14 cellular contexts compared by ENCODE assay signal in the genomic region with DNA sequence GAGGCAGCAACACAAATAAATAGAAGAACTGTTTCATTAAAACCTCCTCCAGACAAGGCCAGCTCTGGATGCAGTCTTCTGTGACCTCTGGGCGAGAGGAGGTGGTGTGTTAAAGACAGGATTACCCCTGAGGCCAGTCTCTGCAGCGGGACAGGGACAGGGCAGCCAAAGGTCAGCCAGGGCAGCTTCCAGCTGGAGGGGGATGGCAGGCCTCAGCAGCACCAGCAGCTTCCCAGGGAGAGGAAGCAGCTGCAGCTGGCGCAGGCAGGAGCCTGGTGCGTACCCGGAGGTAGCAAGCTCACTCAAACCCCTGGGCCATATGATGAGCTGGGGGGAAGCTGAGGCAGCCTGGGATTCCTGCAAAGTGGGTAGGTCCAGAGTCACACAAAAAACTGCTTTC.
A peak's percentile ranks its signal among the peaks of the same experiment; 100 is the strongest.
DNase-seq lines count a peak whose midpoint lies in the region; ATAC-seq, FAIRE-seq and TF ChIP-seq lines count a peak whose summit lies in the region.
"Had no signal": no experiment of that assay in that cellular context is flagged by ENCODE, and none has a peak within 500 bp of the region (broad histone marks: within the 10 kb centered on the region; RNA-seq: fewer than 3 reads in every experiment).

No MANE protein-coding gene starts in this region.

- BruUV-seq in Panc1 (replicated peaks; lab: Mats Ljungman, UMichigan), result no TSS peak

- H2BK120ac ChIP-seq in neuronal stem cell (ENCODE audit: low read depth, low read length), result no peak overlapping the region

- H3K27me3 ChIP-seq in GM23338 (ENCODE audit: insufficient read depth) (no peaks in the 10 kb centered on the region), Panc1 (ENCODE audit: control insufficient read depth, insufficient read depth, low read length) (no peaks in the 10 kb centered on the region), gastroesophageal sphincter (no peaks in the 10 kb centered on the region), neuronal stem cell (ENCODE audit: control insufficient read depth in 3 of 3, insufficient read depth in 3 of 3, low read depth in 1 of 3, low read length in 3 of 3) (no peaks in the 10 kb centered on the region)

- no peak for TF ChIP-seq EP300 in gastroesophageal sphincter (IDR thresholded peaks at IDR 0.05)

- TF ChIP-seq CTCF in GM23338 (conservative IDR thresholded peaks at IDR 0.05; ENCODE audit: low read depth in 2 of 2) (no peak), Panc1 (IDR thresholded peaks at IDR 0.05) (no peak), gastroesophageal sphincter (IDR thresholded peaks at IDR 0.05) (no peak)

- H3K79me1 ChIP-seq in neuronal stem cell (ENCODE audit: low read depth, low read length), result no peaks in the 10 kb centered on the region

- H3K4me3 ChIP-seq in GM23338, result no peak overlapping the region
- no peak overlapping the region for H3K4me3 ChIP-seq in Panc1 (ENCODE audit: low read depth in 2 of 2, low read length in 2 of 2)
- no peak overlapping the region for H3K4me3 ChIP-seq in gastroesophageal sphincter
- no peak overlapping the region for H3K4me3 ChIP-seq in neuronal stem cell (ENCODE audit: low read length in 2 of 2)
- H3K4me3 ChIP-seq: K562 had no signal

- CTCF ChIA-PET in Panc1 (lab: Charles Lee), result no interaction called here

- H3K27ac ChIP-seq in GM23338 (ENCODE audit: low read depth), result no peak overlapping the region
- H3K27ac ChIP-seq in Panc1 (ENCODE audit: low read length), result no peak overlapping the region
- peak overlapping the region in 3 of 4 donors; percentile 42 to 53 (median 43) for H3K27ac ChIP-seq in gastroesophageal sphincter
- peak overlapping the region; percentile 9 for H3K27ac ChIP-seq in neuronal stem cell (replicated peaks; ENCODE audit: low read length)
- H3K27ac ChIP-seq: VCaP had no signal

- peak overlapping the region; percentile 6 for H4K91ac ChIP-seq in neuronal stem cell (ENCODE audit: low read depth, low read length, poor library complexity)

- H2BK5ac ChIP-seq in neuronal stem cell (ENCODE audit: low read length), result no peak overlapping the region

- no peak overlapping the region for H2BK12ac ChIP-seq in neuronal stem cell (ENCODE audit: low read length)

- no peak overlapping the region for H3K14ac ChIP-seq in neuronal stem cell (ENCODE audit: low read length)

- H3K9me3 Mint-ChIP-seq in GM23338, result no peaks in the 10 kb centered on the region

- in situ Hi-C loops in Panc1 (cut with HindIII; ENCODE audit: low pct_unique_long_range_greater_than_20kb, low sequenced_read_pairs), result no loop called here

- H2AK5ac ChIP-seq in neuronal stem cell (ENCODE audit: low read depth, low read length), result peak overlapping the region; percentile 11

- 20% methylated on average over 1 of the region's 5 CpGs; no CpG with 5 or more reads in 1 of the 2 donors for WGBS in gastroesophageal sphincter (ENCODE audit: low coverage in 1 of 2), 2 donors
- no CpG with 5 or more reads among the region's 5 CpGs for WGBS in neuronal stem cell (ENCODE audit: extremely low coverage in 2 of 2, insufficient read length in 2 of 2, insufficient replicate concordance in 1 of 2), 2 donors

- H4K8ac ChIP-seq in neuronal stem cell (ENCODE audit: low read depth, low read length), result no peak overlapping the region

- H3K36me3 Mint-ChIP-seq in GM23338 (ENCODE audit: low read depth), result no peaks in the 10 kb centered on the region

- H3K4me1 ChIP-seq in GM23338 (ENCODE audit: insufficient read depth) (no peaks in the 10 kb centered on the region), Panc1 (ENCODE audit: control insufficient read depth, insufficient read depth, low read length) (0 out of 2 replicates have a peak, but pooled peaks cover 4% of the 10 kb centered on the region), gastroesophageal sphincter (peaks cover 0 to 40% (median 8%) of the 10 kb centered on the region in 3 donors), neuronal stem cell (ENCODE audit: control insufficient read depth in 2 of 2, insufficient read depth in 1 of 2, low read depth in 1 of 2, low read length in 2 of 2) (peaks cover 4 to 10% of the 10 kb centered on the region in 2 donors)

- H3K9ac ChIP-seq in neuronal stem cell (ENCODE audit: low read depth, low read length, poor library complexity), result peak overlapping the region; percentile 21

- no peak overlapping the region for H3K27ac Mint-ChIP-seq in GM23338

- intact Hi-C loops in Panc1 (cut with micrococcal nuclease; ENCODE audit: unreplicated experiment), result no loop called here

- no peaks in the 10 kb centered on the region for H3F3A ChIP-seq in GM23338 (replicated peaks; ENCODE audit: low read depth)

- H3K79me2 ChIP-seq in GM23338 (replicated peaks; ENCODE audit: insufficient read depth), result no peaks in the 10 kb centered on the region

- POLR2A ChIA-PET in Panc1 (lab: Charles Lee), result no interaction called here

- H4K20me1 ChIP-seq in GM23338 (replicated peaks; ENCODE audit: insufficient read depth), result no peaks in the 10 kb centered on the region

- peak; percentile 63 for ATAC-seq in GM23338
- peak; percentile 77; the same call in 1 of the 2 replicates for ATAC-seq in Panc1
- no peak for ATAC-seq in gastroesophageal sphincter
- no peak for ATAC-seq in HG03135 (IDR thresholded peaks at IDR 0.05; ENCODE audit: unreplicated experiment)
- ATAC-seq: K562 had no signal

- peaks cover 7% of the 10 kb centered on the region for H3K27me3 Mint-ChIP-seq in GM23338 (ENCODE audit: insufficient read depth, low read depth, poor library complexity)

- DNase-seq in GM23338 (ENCODE audit: low spot score) (no peak), Panc1 (ENCODE audit: low read depth, low spot score) (no peak), neuronal stem cell (ENCODE audit: low spot score) (no peak), T-helper 2 cell (no peak), KG1 (lab: John Stamatoyannopoulos, UW) (no peak), urothelium cell line (ENCODE audit: low spot score) (no peak)
- DNase-seq: amygdala, NCI-H1105 had no signal

- H2AFZ ChIP-seq in GM23338, result peak overlapping the region; percentile 69; the same call in 1 of the 2 replicates
- peak overlapping the region; percentile 3 for H2AFZ ChIP-seq in neuronal stem cell (ENCODE audit: low read length)

- H3K18ac ChIP-seq in neuronal stem cell (ENCODE audit: low read length), result peak overlapping the region; percentile 48

- peaks cover 13% of the 10 kb centered on the region for H3K4me1 Mint-ChIP-seq in GM23338

- H3K23ac ChIP-seq in neuronal stem cell (ENCODE audit: low read depth, low read length, poor library complexity), result peak overlapping the region; percentile 36

- H3K4me3 Mint-ChIP-seq in GM23338, result no peak overlapping the region

- H2BK15ac ChIP-seq in neuronal stem cell (ENCODE audit: low read length), result no peak overlapping the region

- H3K9me3 ChIP-seq in Panc1 (ENCODE audit: control insufficient read depth, insufficient read depth, low read depth, low read length) (no peaks in the 10 kb centered on the region), gastroesophageal sphincter (no peaks in the 10 kb centered on the region), neuronal stem cell (replicated peaks in 1 of 2; ENCODE audit: control insufficient read depth in 2 of 2, insufficient read depth in 1 of 2, low read depth in 1 of 2, low read length in 2 of 2) (no peaks in the 10 kb centered on the region)

- no peak for FAIRE-seq in urothelium cell line (lab: Jason Lieb, UNC)
- FAIRE-seq: endothelial cell of umbilical vein, islet of Langerhans, K562 had no signal

- H3K4me2 ChIP-seq in GM23338 (no peak overlapping the region), neuronal stem cell (ENCODE audit: insufficient read depth, low read length, poor library complexity, severe bottlenecking) (no peak overlapping the region)

- 0 out of 2 replicates have a peak, but pooled peaks cover 11% of the 10 kb centered on the region for H3K9me2 ChIP-seq in GM23338 (ENCODE audit: insufficient read depth)

- TF ChIP-seq POLR2A in gastroesophageal sphincter (IDR thresholded peaks at IDR 0.05), result no peak

- H3K36me3 ChIP-seq in GM23338 (ENCODE audit: insufficient read depth) (no peaks in the 10 kb centered on the region), Panc1 (ENCODE audit: control insufficient read depth, insufficient read depth, low read length) (no peaks in the 10 kb centered on the region), gastroesophageal sphincter (no peaks in the 10 kb centered on the region), neuronal stem cell (replicated peaks in 1 of 2; ENCODE audit: control insufficient read depth in 2 of 2, insufficient read depth in 2 of 2, low read length in 2 of 2) (no peaks in the 10 kb centered on the region)

- H3K4ac ChIP-seq in neuronal stem cell (ENCODE audit: low read length), result no peak overlapping the region

TF ChIP-seq in GM23338, 12 proteins besides CTCF, POLR2A, EP300 and RAD21 (continues in another document):
- TF ChIP-seq ZNF114 (CRISPR knock-in tag; IDR thresholded peaks at IDR 0.05) (no peak), EZH2 (IDR thresholded peaks at IDR 0.05; ENCODE audit: low read depth, unreplicated experiment) (no peak), CREB1 (CRISPR knock-in tag; IDR thresholded peaks at IDR 0.05; ENCODE audit: low read depth) (no peak)
- TF ChIP-seq, protein P1, sequence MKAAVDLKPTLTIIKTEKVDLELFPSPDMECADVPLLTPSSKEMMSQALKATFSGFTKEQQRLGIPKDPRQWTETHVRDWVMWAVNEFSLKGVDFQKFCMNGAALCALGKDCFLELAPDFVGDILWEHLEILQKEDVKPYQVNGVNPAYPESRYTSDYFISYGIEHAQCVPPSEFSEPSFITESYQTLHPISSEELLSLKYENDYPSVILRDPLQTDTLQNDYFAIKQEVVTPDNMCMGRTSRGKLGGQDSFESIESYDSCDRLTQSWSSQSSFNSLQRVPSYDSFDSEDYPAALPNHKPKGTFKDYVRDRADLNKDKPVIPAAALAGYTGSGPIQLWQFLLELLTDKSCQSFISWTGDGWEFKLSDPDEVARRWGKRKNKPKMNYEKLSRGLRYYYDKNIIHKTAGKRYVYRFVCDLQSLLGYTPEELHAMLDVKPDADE (IDR thresholded peaks at IDR 0.05), result no peak

Comparison
In these comparisons a context has a peak if more than half of its experiments do, and no peak if none do; other contexts are left out.
1. ATAC-seq: peak in GM23338 (single experiment) and Panc1 (single experiment); none in gastroesophageal sphincter (single experiment) and HG03135 (single experiment).
2. H3K27ac ChIP-seq: peak in gastroesophageal sphincter (3 of 4) and neuronal stem cell (single experiment); none in GM23338 (single experiment) and Panc1 (single experiment).